Comparison of ENCODE assay signal across 2 cellular contexts in genomic region chr2:208025037-208025813, GRCh38.
TF ChIP-seq lines count a peak whose summit lies in the region.

Gene PLEKHM3, minus strand, starts transcription at chr2:208025527. Its CDS starts 23,888 bp downstream, at chr2:208001639.

TF ChIP-seq in IMR-90, 13 proteins besides CTCF, POLR2A, EP300 and RAD21 (continued from another document):
- TF ChIP-seq ELK1 (IDR thresholded peaks at IDR 0.05; ENCODE audit: borderline replicate concordance, low read depth, low read length): no peak
- peak; percentile 25; the same call in 1 of the 2 replicates for TF ChIP-seq SMC3 (IDR thresholded peaks at IDR 0.05; ENCODE audit: low read depth, low read length)
- TF ChIP-seq RFX5 (IDR thresholded peaks at IDR 0.05; ENCODE audit: low read depth, low read length): no peak
- TF ChIP-seq CEBPB (IDR thresholded peaks at IDR 0.05; ENCODE audit: low read depth, low read length): no peak
- TF ChIP-seq MAZ (IDR thresholded peaks at IDR 0.05; ENCODE audit: borderline replicate concordance, low read depth, low read length): peak; percentile 58; the same call in 1 of the 2 replicates
- TF ChIP-seq CHD1 (IDR thresholded peaks at IDR 0.05; ENCODE audit: low read depth, low read length): no peak
- no peak for TF ChIP-seq NFE2L2 (IDR thresholded peaks at IDR 0.05; ENCODE audit: low read depth, low read length)
- TF ChIP-seq USF2 (IDR thresholded peaks at IDR 0.05; ENCODE audit: low read depth, low read length): no peak
TF ChIP-seq in IMR-90: peak in this region for 4.

TF ChIP-seq in neural cell, 6 proteins besides CTCF, POLR2A, EP300 and RAD21 (continued from another document):
- TF ChIP-seq REST (IDR thresholded peaks at IDR 0.05; ENCODE audit: borderline replicate concordance) (peak; percentile 88), SMC3 (conservative IDR thresholded peaks at IDR 0.05; ENCODE audit: poor library complexity) (peak; percentile 51), EZH2 (IDR thresholded peaks at IDR 0.05; ENCODE audit: borderline replicate concordance, insufficient read depth, low read length, poor library complexity, severe bottlenecking) (no peak)
